In genomic region chr1:149631126-149631525, GRCh38 we compare ENCODE assay signal across 6 cellular contexts. TPM values are rescaled to one million over a fixed set of nuclear protein-coding genes. Genes with fewer than 3 reads are reported as not detected.
"Had no signal": no experiment of that assay in that cellular context is flagged by ENCODE, and none has a peak within 500 bp of the region (broad histone marks: within the 10 kb centered on the region; RNA-seq: fewer than 3 reads in every experiment).

No MANE protein-coding gene starts in this region.

RNA-seq across cellular contexts. Expression of gene PPIAL4C, which starts 47.5 kb away (rescaled TPM):
- total RNA-seq: GM23248, GM23338, H4, H7, H9 had no signal
- polyA plus RNA-seq: GM23248, GM23338, H1 had no signal
